Comparison of ENCODE assay signal across 25 cellular contexts in the genomic region with DNA sequence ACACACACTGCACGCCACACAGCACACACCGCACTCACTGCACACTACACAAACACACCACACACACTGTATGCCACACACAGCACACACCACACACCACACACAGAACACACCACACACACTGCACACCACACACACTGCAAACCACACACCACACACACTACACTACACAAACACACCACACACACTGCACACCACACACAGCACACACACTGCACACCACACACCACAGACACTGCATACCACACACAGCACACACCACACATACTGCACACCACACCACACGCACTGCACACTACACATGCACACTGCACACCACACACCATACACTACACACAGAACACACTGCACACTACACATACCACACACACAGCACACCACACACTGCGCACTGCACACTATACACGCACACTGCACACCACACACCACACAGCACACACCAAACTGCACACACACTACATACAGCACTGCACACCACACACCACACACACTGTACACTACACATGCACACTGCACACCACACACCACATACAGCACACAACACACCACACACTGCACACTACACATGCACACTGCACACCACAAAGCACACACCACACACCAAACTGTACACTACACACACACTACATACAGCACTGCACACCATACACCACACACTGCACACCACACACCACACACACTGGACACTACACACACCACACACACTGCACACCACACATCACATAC. TPM values are rescaled to one million over a fixed set of nuclear protein-coding genes. Genes with fewer than 3 reads are reported as not detected.
DNase-seq lines count a peak whose midpoint lies in the region; FAIRE-seq and TF ChIP-seq lines count a peak whose summit lies in the region.
"Had no signal": no experiment of that assay in that cellular context is flagged by ENCODE, and none has a peak within 500 bp of the region (broad histone marks: within the 10 kb centered on the region; RNA-seq: fewer than 3 reads in every experiment).

No MANE protein-coding gene starts in this region.

- H3K4me3 Mint-ChIP-seq in activated CD4-positive, alpha-beta T cell treated with anti-CD3 and anti-CD28 coated beads, Interleukin-2, amount 10 ng/mL, durations not matched to agents 7 days and 5 days: no peak overlapping the region
- H3K4me3 Mint-ChIP-seq: B cell; CD8-positive, alpha-beta memory T cell had no signal

- H4K8ac ChIP-seq in trophoblast cell (ENCODE audit: low read depth, low read length): no peak overlapping the region

- no peak overlapping the region for H3K4ac ChIP-seq in trophoblast cell (ENCODE audit: low read depth, low read length)

- no peaks in the 10 kb centered on the region for H3K36me3 Mint-ChIP-seq in activated CD4-positive, alpha-beta T cell treated with anti-CD3 and anti-CD28 coated beads, Interleukin-2, amount 10 ng/mL, durations not matched to agents 7 days and 5 days (ENCODE audit: low read depth)

- WGBS in trophoblast cell (ENCODE audit: extremely low coverage, insufficient coverage, insufficient read length): no CpG with 5 or more reads among the region's 5 CpGs

- TF ChIP-seq CTCF in keratinocyte (optimal IDR thresholded peaks at IDR 0.05 in 1 of 3, IDR thresholded peaks at IDR 0.05 in 1 of 3, conservative IDR thresholded peaks at IDR 0.05 in 1 of 3; ENCODE audit: extremely low read depth in 1 of 3, insufficient read depth in 2 of 3, low read length in 3 of 3) (no peak), foreskin fibroblast (IDR thresholded peaks at IDR 0.05; ENCODE audit: low read depth, low read length) (no peak)

- peak; percentile 9 for FAIRE-seq in keratinocyte (lab: Jason Lieb, UNC)

- no peaks in the 10 kb centered on the region for H3K36me3 ChIP-seq in keratinocyte (ENCODE audit: control insufficient read depth in 2 of 2, extremely low read depth in 1 of 2, insufficient read depth in 2 of 2, low read length in 2 of 2)
- H3K36me3 ChIP-seq in trophoblast cell (ENCODE audit: control insufficient read depth in 1 of 2, insufficient read depth in 2 of 2, low read length in 2 of 2): peaks cover 0 to 2% of the 10 kb centered on the region in 2 experiments
- H3K36me3 ChIP-seq: HAP-1, SJCRH30 had no signal

- no peaks in the 10 kb centered on the region for H3K79me1 ChIP-seq in trophoblast cell (ENCODE audit: low read length)

- peaks cover 3% of the 10 kb centered on the region for H4K20me1 ChIP-seq in keratinocyte (ENCODE audit: control insufficient read depth, extremely low read depth, insufficient read depth, low read length)

- no peaks in the 10 kb centered on the region for H3K79me2 ChIP-seq in keratinocyte (ENCODE audit: control insufficient read depth, insufficient read depth, low read length)
- H3K79me2 ChIP-seq in trophoblast cell (ENCODE audit: control insufficient read depth, insufficient read depth, low read length, poor library complexity): no peaks in the 10 kb centered on the region

- POLR2A ChIA-PET in activated CD4-positive, alpha-beta T cell treated with anti-CD3 and anti-CD28 coated beads, Interleukin-2, amount 10 ng/mL, durations not matched to agents 7 days and 5 days (lab: Charles Lee): no interaction called here
- POLR2A ChIA-PET in HEK293T (lab: Yijun Ruan, JAX): no interaction called here

- no peak overlapping the region for H2AK5ac ChIP-seq in trophoblast cell (ENCODE audit: low read length)

- no peak overlapping the region for H3K4me2 ChIP-seq in keratinocyte (ENCODE audit: control insufficient read depth, extremely low read depth, insufficient read depth, low read depth, low read length)
- H3K4me2 ChIP-seq in trophoblast cell (ENCODE audit: low read length): no peak overlapping the region

- H2BK5ac ChIP-seq in trophoblast cell (ENCODE audit: low read depth, low read length, poor library complexity): no peak overlapping the region

- peak; percentile 2 for DNase-seq in activated CD4-positive, alpha-beta T cell treated with anti-CD3 and anti-CD28 coated beads, Interleukin-2, amount 10 ng/mL, durations not matched to agents 7 days and 5 days
- no peak for DNase-seq in activated CD4-positive, alpha-beta T cell treated with anti-CD3 and anti-CD28 coated beads for 4 hours
- DNase-seq in HEK293T (ENCODE audit: extremely low spot score) (no peak), keratinocyte (ENCODE audit: low read depth, low spot score) (no peak), trophoblast cell (no peak), NCI-H187 (lab: John Stamatoyannopoulos, UW) (no peak), foreskin fibroblast (no peak), NCI-H1092 treated with DMSO at 0.1 percent for 48 hours (lab: John Stamatoyannopoulos, UW) (no peak)
- DNase-seq: Calu3, DMS153, DND-41, GM23248, NCI-H1048, NCI-H1436, NCI-H1930, NCI-H446, NCI-H524 treated with DMSO at 0.1 percent for 48 hours, NCI-H774, PC-3, SJCRH30 had no signal

- no peak overlapping the region for H3K18ac ChIP-seq in trophoblast cell (ENCODE audit: low read length)

- H4K12ac ChIP-seq in trophoblast cell (ENCODE audit: low read depth, low read length): no peak overlapping the region

- H3K4me3 ChIP-seq in keratinocyte (ENCODE audit: control insufficient read depth in 2 of 3, extremely low read depth in 1 of 3, insufficient read depth in 2 of 3, low read depth in 1 of 3, low read length in 3 of 3) (no peak overlapping the region), trophoblast cell (ENCODE audit: low read depth, low read length) (peak overlapping the region; percentile 47), foreskin fibroblast (ENCODE audit: low read depth in 1 of 2, low read length in 2 of 2) (no peak overlapping the region)
- H3K4me3 ChIP-seq: GM23248, HAP-1, SJCRH30 had no signal

- no peaks in the 10 kb centered on the region for H3K9me1 ChIP-seq in keratinocyte (ENCODE audit: control insufficient read depth, extremely low read depth, insufficient read depth, low read length)

- CTCF ChIA-PET in activated CD4-positive, alpha-beta T cell treated with anti-CD3 and anti-CD28 coated beads, Interleukin-2, amount 10 ng/mL, durations not matched to agents 7 days and 5 days (lab: Charles Lee): no interaction called here
- CTCF ChIA-PET in HEK293T (lab: Yijun Ruan, JAX): no interaction called here

- H3K27me3 Mint-ChIP-seq in activated CD4-positive, alpha-beta T cell treated with anti-CD3 and anti-CD28 coated beads, Interleukin-2, amount 10 ng/mL, durations not matched to agents 7 days and 5 days: no peaks in the 10 kb centered on the region

- H3K14ac ChIP-seq in trophoblast cell (ENCODE audit: low read length): no peak overlapping the region

- no peak overlapping the region for H3K27ac Mint-ChIP-seq in activated CD4-positive, alpha-beta T cell treated with anti-CD3 and anti-CD28 coated beads, Interleukin-2, amount 10 ng/mL, durations not matched to agents 7 days and 5 days
- H3K27ac Mint-ChIP-seq: B cell; CD8-positive, alpha-beta memory T cell had no signal

- H3K9ac ChIP-seq in keratinocyte (ENCODE audit: control insufficient read depth, extremely low read depth, insufficient read depth, low read length) (no peak overlapping the region), trophoblast cell (ENCODE audit: low read length) (no peak overlapping the region)
- H3K9ac ChIP-seq: GM23248 had no signal

- H3K27me3 ChIP-seq in keratinocyte (ENCODE audit: control insufficient read depth, extremely low read depth, insufficient read depth, low read length) (no peaks in the 10 kb centered on the region), trophoblast cell (ENCODE audit: insufficient read depth, low read length) (no peaks in the 10 kb centered on the region)

- no peak overlapping the region for H2BK120ac ChIP-seq in trophoblast cell (ENCODE audit: insufficient read depth, low read length, poor library complexity)

- H4K91ac ChIP-seq in trophoblast cell (ENCODE audit: low read depth, low read length): no peak overlapping the region

- H3K4me1 Mint-ChIP-seq in activated CD4-positive, alpha-beta T cell treated with anti-CD3 and anti-CD28 coated beads, Interleukin-2, amount 10 ng/mL, durations not matched to agents 7 days and 5 days: no peaks in the 10 kb centered on the region
- H3K4me1 Mint-ChIP-seq: B cell; CD8-positive, alpha-beta memory T cell had no signal

- H3K4me1 ChIP-seq in keratinocyte (ENCODE audit: control insufficient read depth, extremely low read depth, insufficient read depth, low read length) (no peaks in the 10 kb centered on the region), trophoblast cell (ENCODE audit: control insufficient read depth in 1 of 2, insufficient read depth in 2 of 2, low read length in 2 of 2) (no peaks in the 10 kb centered on the region)
- H3K4me1 ChIP-seq: HAP-1, SJCRH30 had no signal

- H2BK12ac ChIP-seq in trophoblast cell (ENCODE audit: low read length): no peak overlapping the region

- H3K27ac ChIP-seq in keratinocyte (ENCODE audit: control insufficient read depth, insufficient read depth, low read length) (no peak overlapping the region), trophoblast cell (ENCODE audit: low read depth, low read length) (no peak overlapping the region)
- H3K27ac ChIP-seq: 22Rv1, C4-2B, GM23248, SJCRH30 had no signal

- no peak overlapping the region for H2AFZ ChIP-seq in keratinocyte (ENCODE audit: control insufficient read depth, low read length)
- no peak overlapping the region for H2AFZ ChIP-seq in trophoblast cell (ENCODE audit: insufficient read depth, low read length, poor library complexity)
- H2AFZ ChIP-seq: GM23248 had no signal

- H3K23ac ChIP-seq in trophoblast cell (ENCODE audit: low read length): peak overlapping the region; percentile 58

- H3K9me3 Mint-ChIP-seq in activated CD4-positive, alpha-beta T cell treated with anti-CD3 and anti-CD28 coated beads, Interleukin-2, amount 10 ng/mL, durations not matched to agents 7 days and 5 days: no peaks in the 10 kb centered on the region

- H3K9me3 ChIP-seq in keratinocyte (ENCODE audit: control insufficient read depth, low read depth, low read length): peaks cover 2% of the 10 kb centered on the region
- H3K9me3 ChIP-seq in trophoblast cell (ENCODE audit: insufficient read depth, low read depth, low read length): peaks cover 22% of the 10 kb centered on the region
- H3K9me3 ChIP-seq: HAP-1, SJCRH30 had no signal

- dilution Hi-C loops in keratinocyte (cut with MboI; ENCODE audit: extremely low pct_ligation_motif_present, low sequenced_read_pairs): no loop called here

TF ChIP-seq in HEK293T, 16 proteins besides CTCF, POLR2A, EP300 and RAD21:
- TF ChIP-seq FOXK2 (IDR thresholded peaks at IDR 0.05) (no peak), TARDBP (IDR thresholded peaks at IDR 0.05) (0 out of 2 replicates have a peak, but pooled peaks have one; percentile 31)

RNA-seq across cellular contexts. Expression of a gene that starts 59.6 kb away (rescaled TPM):
- 10 to 100 TPM; 26.2 to 28.9 TPM for total RNA-seq in activated CD4-positive, alpha-beta T cell treated with anti-CD3 and anti-CD28 coated beads, Interleukin-2, amount 10 ng/mL, durations not matched to agents 7 days and 5 days
- polyA plus RNA-seq in keratinocyte: 11.8 to 16.7 TPM (median 13.0 TPM) in 3 replicates
- 7.1 TPM for polyA plus RNA-seq in keratinocyte (2011; ENCODE audit: low read depth)
- polyA plus RNA-seq in keratinocyte (2011; cell fraction: cytosol; rRNA removed): 7.7 and 15.3 TPM in 2 replicates
- polyA plus RNA-seq in keratinocyte (2011; cell fraction: nucleus; rRNA removed): 26.1 and 32.2 TPM in 2 replicates
- polyA plus RNA-seq in keratinocyte (2012; ENCODE audit: low replicate concordance): 10.8 and 18.4 TPM in 2 replicates
- polyA minus RNA-seq in keratinocyte: 7.2 to 27.3 TPM (median 11.8 TPM) in 3 replicates
- polyA minus RNA-seq in keratinocyte (2011; cell fraction: cytosol; rRNA and poly(A)+ RNA removed): 11.5 TPM
- 8.8 and 12.2 TPM in 2 replicates for polyA minus RNA-seq in keratinocyte (2011; cell fraction: nucleus; rRNA and poly(A)+ RNA removed)
- polyA plus RNA-seq in trophoblast cell (2013): 23.1 and 24.0 TPM in 2 replicates
